ENCODE assay signal across 29 cellular contexts in the genomic region with DNA sequence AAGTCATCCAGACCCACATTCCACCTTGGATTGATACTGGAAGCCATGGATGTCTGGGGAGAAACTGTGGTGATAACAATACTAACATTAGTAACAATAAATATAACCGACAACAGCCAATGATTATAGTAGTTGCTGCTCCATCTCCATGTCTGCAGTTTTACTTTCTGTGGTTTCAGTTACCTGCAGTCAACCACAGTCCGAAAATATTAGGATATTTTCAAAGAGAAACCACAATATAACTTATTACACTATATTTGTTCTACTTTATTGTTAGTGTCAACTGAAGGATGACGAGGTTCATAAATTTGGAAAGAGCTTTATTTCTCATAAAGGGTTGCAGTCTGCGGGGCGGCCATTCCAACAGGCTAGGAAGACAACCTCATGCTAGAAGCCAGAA.
"Had no signal": no experiment of that assay in that cellular context is flagged by ENCODE, and none has a peak within 500 bp of the region (broad histone marks: within the 10 kb centered on the region; RNA-seq: fewer than 3 reads in every experiment).

No MANE protein-coding gene starts in this region.

- DNase-seq: activated CD4-positive, alpha-beta T cell treated with anti-CD3 and anti-CD28 coated beads, Interleukin-2, amount 10 ng/mL, durations not matched to agents 24 days and 14 days; activated CD4-positive, alpha-beta T cell treated with anti-CD3 and anti-CD28 coated beads, Interleukin-2, amount 50 U/mL, for 4 hours; activated CD8-positive, alpha-beta T cell treated with anti-CD3 and anti-CD28 coated beads for 36 hours; activated gamma-delta T cell; activated naive CD4-positive, alpha-beta T cell treated with Interleukin-2 at 50 U/mL for 16 hours; activated naive CD8-positive, alpha-beta T cell treated with anti-CD3 and anti-CD28 coated beads, Interleukin-2, amount 10 ng/mL, durations not matched to agents 7 days and 5 days; activated T-cell treated with anti-CD3 and anti-CD28 coated beads, Interleukin-2, amount 50 U/mL, for 24 hours; amygdala; cerebellar nuclear complex; Karpas-422; NCI-H1105; NCI-H1436 treated with DMSO at 0.1 percent for 48 hours; NCI-H187; NCI-H2029 treated with DMSO at 0.1 percent for 48 hours; NCI-H2107; NCI-H2171; NCI-H510A; NCI-H526; NCI-H748 treated with DMSO at 0.1 percent for 48 hours; NK-92 treated with Interleukin-12 subunit alpha and Interleukin-12 subunit beta, amount 100 ng/mL, for 24 hours; OCI-M1; SHP77; SJCRH30 had no signal

- H3K4me3 ChIP-seq: ascending aorta, SJCRH30, SK-N-MC had no signal

- H3K4me3 Mint-ChIP-seq: activated CD4-positive, alpha-beta T cell treated with anti-CD3 and anti-CD28 coated beads, Interleukin-2, amount 10 ng/mL, durations not matched to agents 24 days and 14 days; activated CD8-positive, alpha-beta T cell treated with anti-CD3 and anti-CD28 coated beads for 36 hours; activated naive CD4-positive, alpha-beta T cell treated with anti-CD3 and anti-CD28 coated beads, Interleukin-2, amount 50 U/mL, for 24 hours; activated naive CD8-positive, alpha-beta T cell treated with anti-CD3 and anti-CD28 coated beads, Interleukin-2, amount 10 ng/mL, durations not matched to agents 7 days and 5 days; activated T-cell treated with anti-CD3 and anti-CD28 coated beads, Interleukin-2, amount 50 U/mL, for 24 hours had no signal

- H3K9me3 ChIP-seq: ascending aorta, SJCRH30 had no signal

- H3K27me3 Mint-ChIP-seq: activated CD8-positive, alpha-beta T cell treated with anti-CD3 and anti-CD28 coated beads for 36 hours; activated naive CD4-positive, alpha-beta T cell treated with anti-CD3 and anti-CD28 coated beads, Interleukin-2, amount 50 U/mL, for 24 hours had no signal

- H3K27ac Mint-ChIP-seq: activated CD4-positive, alpha-beta T cell treated with anti-CD3 and anti-CD28 coated beads, Interleukin-2, amount 10 ng/mL, durations not matched to agents 24 days and 14 days; activated naive CD4-positive, alpha-beta T cell treated with anti-CD3 and anti-CD28 coated beads, Interleukin-2, amount 50 U/mL, for 24 hours; activated naive CD8-positive, alpha-beta T cell treated with anti-CD3 and anti-CD28 coated beads, Interleukin-2, amount 10 ng/mL, durations not matched to agents 7 days and 5 days; activated T-cell treated with anti-CD3 and anti-CD28 coated beads, Interleukin-2, amount 50 U/mL, for 24 hours; T-helper 2 cell treated with Interferon-gamma antibody and Interleukin-4, amounts not matched to agents 5 μg/mL and 100 μg/mL, for 36 hours had no signal

- H3K9me3 Mint-ChIP-seq: activated CD4-positive, alpha-beta T cell treated with anti-CD3 and anti-CD28 coated beads, Interleukin-2, amount 10 ng/mL, durations not matched to agents 24 days and 14 days; activated CD8-positive, alpha-beta T cell treated with anti-CD3 and anti-CD28 coated beads for 36 hours; activated naive CD4-positive, alpha-beta T cell treated with anti-CD3 and anti-CD28 coated beads, Interleukin-2, amount 50 U/mL, for 24 hours; activated naive CD8-positive, alpha-beta T cell treated with anti-CD3 and anti-CD28 coated beads, Interleukin-2, amount 10 ng/mL, durations not matched to agents 7 days and 5 days; activated T-cell treated with anti-CD3 and anti-CD28 coated beads, Interleukin-2, amount 50 U/mL, for 24 hours; activated T-helper 2 cell treated with anti-CD3 and anti-CD28 coated beads, Interferon-gamma antibody, Interleukin-2, Interleukin-4, amounts not matched to agents 10 μg/mL and 5 μg/mL and 100 μg/mL, durations not matched to agents 14 hours and 24 hours and 36 hours; T-helper 2 cell treated with Interferon-gamma antibody and Interleukin-4, amounts not matched to agents 5 μg/mL and 100 μg/mL, for 36 hours had no signal

- H3K36me3 Mint-ChIP-seq: activated naive CD4-positive, alpha-beta T cell treated with anti-CD3 and anti-CD28 coated beads, Interleukin-2, amount 50 U/mL, for 24 hours; activated naive CD8-positive, alpha-beta T cell treated with anti-CD3 and anti-CD28 coated beads, Interleukin-2, amount 10 ng/mL, durations not matched to agents 7 days and 5 days had no signal

- H3K27ac ChIP-seq: ascending aorta, SJCRH30, SK-N-MC had no signal

- FAIRE-seq: TTC549 had no signal

- ATAC-seq: activated CD8-positive, alpha-beta T cell treated with anti-CD3 and anti-CD28 coated beads for 36 hours had no signal

- H3K27me3 ChIP-seq: ascending aorta, SJCRH30 had no signal

- H3K36me3 ChIP-seq: ascending aorta, SJCRH30 had no signal
